ENCODE assay signal across 8 cellular contexts in the genomic region with DNA sequence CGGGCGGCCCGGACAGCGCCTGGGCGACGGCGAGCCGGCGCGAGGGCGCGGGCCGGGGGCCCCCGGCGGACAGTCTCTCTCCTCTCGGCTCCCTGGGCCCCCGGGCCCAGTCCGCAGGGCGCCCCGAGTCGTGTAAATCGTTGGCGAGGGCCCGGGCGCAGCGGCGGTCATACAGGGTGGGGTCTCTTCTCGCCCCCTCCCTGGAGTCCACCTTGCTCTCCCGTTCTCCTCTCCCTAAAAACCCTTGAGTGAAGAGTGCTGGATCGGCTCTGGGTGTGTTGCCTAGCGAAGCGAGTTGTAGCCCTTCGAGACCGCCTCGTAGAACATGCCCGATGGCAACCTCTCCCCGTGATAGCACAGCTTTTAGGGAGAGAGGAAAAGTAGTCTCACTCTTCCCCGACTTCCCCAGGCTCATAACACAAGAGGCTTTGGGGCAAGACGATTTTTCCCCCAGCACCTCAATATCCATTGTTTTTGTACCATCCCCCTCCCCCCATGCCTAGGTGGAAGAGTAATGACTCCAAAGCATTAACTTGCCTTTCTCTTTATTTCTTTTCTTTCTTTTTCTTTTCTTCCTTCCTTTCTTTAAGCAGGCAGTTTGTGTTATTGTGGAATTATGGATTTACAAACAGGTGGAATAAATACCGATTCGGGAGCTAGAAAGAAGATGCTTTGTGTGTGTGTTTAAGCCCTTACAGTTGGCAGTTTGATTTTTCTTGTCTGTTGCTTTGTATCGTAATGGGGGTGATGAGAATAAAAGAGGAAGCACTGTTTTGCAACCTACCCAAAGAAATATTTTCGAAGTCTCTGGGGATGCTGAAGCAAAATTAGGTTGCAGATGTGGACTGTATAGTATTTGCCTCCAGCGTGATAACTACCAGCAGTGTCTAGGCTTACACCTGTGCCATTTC. TPM values are rescaled to one million over a fixed set of nuclear protein-coding genes. Genes with fewer than 3 reads are reported as not detected.
DNase-seq lines count a peak whose midpoint lies in the region; ATAC-seq and TF ChIP-seq lines count a peak whose summit lies in the region.

No MANE protein-coding gene starts in this region.

- TF ChIP-seq POLR2A in prostate gland (IDR thresholded peaks at IDR 0.05): no peak

- ATAC-seq in GM19395 (IDR thresholded peaks at IDR 0.05; ENCODE audit: unreplicated experiment) (peak; percentile 31), HG03378 (IDR thresholded peaks at IDR 0.05; ENCODE audit: unreplicated experiment) (peak; percentile 38), left ventricle myocardium superior (no peak)

- H3K4me2 ChIP-seq in OCI-LY7 (ENCODE audit: low read length): peak overlapping the region; percentile 96

- H3K79me2 ChIP-seq in OCI-LY7 (ENCODE audit: insufficient read depth, low read depth, low read length): peaks cover 72% of the 10 kb centered on the region

- H3K9me3 ChIP-seq in OCI-LY7 (ENCODE audit: low read length) (no peaks in the 10 kb centered on the region), adipocyte (ENCODE audit: control insufficient read depth, low read length) (no peaks in the 10 kb centered on the region), prostate gland (no peaks in the 10 kb centered on the region)

- H3K9me2 ChIP-seq in OCI-LY7 (ENCODE audit: insufficient read depth, low read length): no peaks in the 10 kb centered on the region

- peak overlapping the region; percentile 97 for H3K9ac ChIP-seq in adipocyte (ENCODE audit: low read length)

- H3K4me3 ChIP-seq in OCI-LY7 (ENCODE audit: low read depth, low read length, poor library complexity, severe bottlenecking) (peak overlapping the region; percentile 97), adipocyte (ENCODE audit: low read length) (peak overlapping the region; percentile 96), prostate gland (peak overlapping the region; percentile 76 to 80)

- under 1% methylated on average over 26 of the region's 44 CpGs for WGBS in prostate gland

- TF ChIP-seq CTCF in OCI-LY7 (conservative IDR thresholded peaks at IDR 0.05; ENCODE audit: low read length): no peak
- TF ChIP-seq CTCF in prostate gland (IDR thresholded peaks at IDR 0.05): no peak

- TSS peak; percentile 57 for BruUV-seq in OCI-LY7 (replicated peaks; lab: Mats Ljungman, UMichigan)

- CTCF ChIA-PET in OCI-LY7 (lab: Charles Lee; ENCODE audit: unreplicated experiment): no interaction called here

- H3K4me1 ChIP-seq in OCI-LY7 (ENCODE audit: insufficient read depth, low read length, poor library complexity, severe bottlenecking) (peaks cover 59% of the 10 kb centered on the region), adipocyte (ENCODE audit: control insufficient read depth, insufficient read depth, low read length) (peaks cover 61% of the 10 kb centered on the region), prostate gland (replicated peaks) (peaks cover 6% of the 10 kb centered on the region)

- H3K36me3 ChIP-seq in OCI-LY7 (ENCODE audit: insufficient read depth, low read length): peaks cover 23% of the 10 kb centered on the region
- H3K36me3 ChIP-seq in adipocyte (ENCODE audit: control insufficient read depth, insufficient read depth, low read length, severe bottlenecking): no peaks in the 10 kb centered on the region
- H3K36me3 ChIP-seq in prostate gland: no peaks in the 10 kb centered on the region

- no peak overlapping the region for H2AFZ ChIP-seq in OCI-LY7 (ENCODE audit: low read length)

- no peaks in the 10 kb centered on the region for H3K27me3 ChIP-seq in adipocyte (replicated peaks; ENCODE audit: control insufficient read depth, insufficient read depth, low read length)
- no peaks in the 10 kb centered on the region for H3K27me3 ChIP-seq in prostate gland (replicated peaks; ENCODE audit: insufficient read depth)

- peaks cover 25% of the 10 kb centered on the region for H4K20me1 ChIP-seq in OCI-LY7 (ENCODE audit: insufficient read depth, low read length)

- POLR2A ChIA-PET in OCI-LY7 (lab: Charles Lee): interaction anchor here (0.6 to 1.8 kb wide), 11 partner anchors 9 to 247 kb away, joined by 3 to 10 read pairs (median 4); no protein-coding TSS in a partner anchor

- intact Hi-C loops in OCI-LY7 (cut with micrococcal nuclease; ENCODE audit: unreplicated experiment) (loop anchor here (1.0 to 10.0 kb wide), 7 partner anchors 48 to 705 kb away; a partner anchor contains a TSS), left ventricle myocardium superior (cut with micrococcal nuclease) (no loop called here), prostate gland (cut with DNase I) (loop anchor here (10.0 kb wide), 1 partner anchor 615 kb away; a partner anchor contains a TSS)

- H3K27ac ChIP-seq in OCI-LY7 (ENCODE audit: low read depth, low read length, poor library complexity, severe bottlenecking): peak overlapping the region; percentile 96
- peak overlapping the region; percentile 97 to 99 for H3K27ac ChIP-seq in prostate gland

- peak; percentile 3 for DNase-seq in DMS 273 treated with DMSO at 0.1 percent for 48 hours (lab: John Stamatoyannopoulos, UW)
- DNase-seq in OCI-LY7 (ENCODE audit: low spot score): peak; percentile 97
- peak; percentile 77 for DNase-seq in adipocyte (ENCODE audit: low read depth)
- peak; percentile 58 for DNase-seq in left ventricle myocardium superior
- DNase-seq in prostate gland (ENCODE audit: low spot score): peak; percentile 22
- no peak for DNase-seq in cerebellar nuclear complex (lab: John Stamatoyannopoulos, UW)

RNA-seq across cellular contexts. Expression of a gene that starts 0.8 kb away (rescaled TPM):
- 46.7 and 54.1 TPM in 2 replicates for total RNA-seq in OCI-LY7 (2014; rRNA removed; shearing (Covaris generic))
- total RNA-seq in OCI-LY7 (2022): 92.2 and 109 TPM in 2 replicates
- total RNA-seq in left ventricle myocardium superior: 42.7 TPM
- total RNA-seq in prostate gland: 10 to 100 TPM; 31.3 to 56.1 TPM

RNA-seq across cellular contexts. Expression of a gene that starts 1.2 kb away (rescaled TPM):
- 8.9 and 34.4 TPM in 2 replicates for total RNA-seq in OCI-LY7 (2014; rRNA removed; shearing (Covaris generic))
- total RNA-seq in OCI-LY7 (2022) (32.4 and 34.8 TPM in 2 replicates), left ventricle myocardium superior (20.6 TPM), prostate gland (10 to 100 TPM; 18.8 to 20.9 TPM)

RNA-seq across cellular contexts. Expression of a gene that starts 48.5 kb away (rescaled TPM):
- total RNA-seq in OCI-LY7 (2014; rRNA removed; shearing (Covaris generic)): 59.0 and 70.6 TPM in 2 replicates
- total RNA-seq in OCI-LY7 (2022): 116 and 131 TPM in 2 replicates
- 82.4 TPM for total RNA-seq in left ventricle myocardium superior
- total RNA-seq in prostate gland: 100 to 1,000 TPM; 104 to 120 TPM

Comparison
In these comparisons a context has a peak if more than half of its experiments do, and no peak if none do; other contexts are left out.
1. DNase-seq: peak in DMS 273 treated with DMSO at 0.1 percent for 48 hours (single experiment), OCI-LY7 (single experiment), adipocyte (single experiment), left ventricle myocardium superior (single experiment) and prostate gland (single experiment); none in cerebellar nuclear complex (0 of 2).
2. Peak in every context shown above with its lines, with median percentiles within 50 percentile points of each other: H3K4me3 ChIP-seq.